Comparison of ENCODE assay signal across 2 cellular contexts in genomic region chr6:75489025-75489424, GRCh38.
TF ChIP-seq lines count a peak whose summit lies in the region.

No MANE protein-coding gene starts in this region.

TF ChIP-seq in SK-N-SH treated with all-trans-retinoic acid at 6 μM for 48 hours, 23 proteins besides CTCF, POLR2A, EP300 and RAD21 (continued from another document):
- TF ChIP-seq, protein P1, sequence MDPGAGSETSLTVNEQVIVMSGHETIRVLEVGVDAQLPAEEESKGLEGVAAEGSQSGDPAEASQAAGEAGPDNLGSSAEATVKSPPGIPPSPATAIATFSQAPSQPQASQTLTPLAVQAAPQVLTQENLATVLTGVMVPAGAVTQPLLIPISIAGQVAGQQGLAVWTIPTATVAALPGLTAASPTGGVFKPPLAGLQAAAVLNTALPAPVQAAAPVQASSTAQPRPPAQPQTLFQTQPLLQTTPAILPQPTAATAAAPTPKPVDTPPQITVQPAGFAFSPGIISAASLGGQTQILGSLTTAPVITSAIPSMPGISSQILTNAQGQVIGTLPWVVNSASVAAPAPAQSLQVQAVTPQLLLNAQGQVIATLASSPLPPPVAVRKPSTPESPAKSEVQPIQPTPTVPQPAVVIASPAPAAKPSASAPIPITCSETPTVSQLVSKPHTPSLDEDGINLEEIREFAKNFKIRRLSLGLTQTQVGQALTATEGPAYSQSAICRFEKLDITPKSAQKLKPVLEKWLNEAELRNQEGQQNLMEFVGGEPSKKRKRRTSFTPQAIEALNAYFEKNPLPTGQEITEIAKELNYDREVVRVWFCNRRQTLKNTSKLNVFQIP (CRISPR knock-in tag; IDR thresholded peaks at IDR 0.05; ENCODE audit: borderline replicate concordance, low read depth) = no peak

TF ChIP-seq in SK-N-SH, 30 proteins besides CTCF, POLR2A, EP300 and RAD21 (continued from another document):
- no peak for TF ChIP-seq REST (IDR thresholded peaks at IDR 0.05; ENCODE audit: low read depth, low read length)
- no peak for TF ChIP-seq FOSL2 (IDR thresholded peaks at IDR 0.05; ENCODE audit: borderline replicate concordance, low read depth)
- TF ChIP-seq ELF1 (IDR thresholded peaks at IDR 0.05) = no peak
- no peak for TF ChIP-seq SIN3A (IDR thresholded peaks at IDR 0.05; ENCODE audit: borderline replicate concordance, low read depth, low read length)
- no peak for TF ChIP-seq FOXM1 (IDR thresholded peaks at IDR 0.05; ENCODE audit: low read depth)
- TF ChIP-seq TAF1 (IDR thresholded peaks at IDR 0.05; ENCODE audit: borderline replicate concordance, low read depth, low read length) = no peak
- TF ChIP-seq POLR2AphosphoS5 (IDR thresholded peaks at IDR 0.05; ENCODE audit: low read depth, low read length) = no peak
- no peak for TF ChIP-seq YY1 (IDR thresholded peaks at IDR 0.05; ENCODE audit: low read depth)
- no peak for TF ChIP-seq SMC3 (IDR thresholded peaks at IDR 0.05; ENCODE audit: low read depth, low read length)
- TF ChIP-seq EZH2phosphoT487 (IDR thresholded peaks at IDR 0.05; ENCODE audit: borderline replicate concordance, low read depth) = no peak
TF ChIP-seq in SK-N-SH: peak in this region for 0.
